15 cellular contexts compared by ENCODE assay signal in genomic region chr15:63858881-63859280, GRCh38. TPM values are rescaled to one million over a fixed set of nuclear protein-coding genes. Genes with fewer than 3 reads are reported as not detected.
A peak's percentile ranks its signal among the peaks of the same experiment; 100 is the strongest.
DNase-seq lines count a peak whose midpoint lies in the region; ATAC-seq, FAIRE-seq and TF ChIP-seq lines count a peak whose summit lies in the region.
"Had no signal": no experiment of that assay in that cellular context is flagged by ENCODE, and none has a peak within 500 bp of the region (broad histone marks: within the 10 kb centered on the region; RNA-seq: fewer than 3 reads in every experiment).

No MANE protein-coding gene starts in this region.

- intact Hi-C loops in Right ventricle myocardium inferior (cut with DNase I) (loop anchor here (2.0 kb wide), 1 partner anchor 18 kb away; no protein-coding TSS in a partner anchor), cardiac septum (cut with DNase I) (no loop called here), GM12878 (cut with micrococcal nuclease; ENCODE audit: unreplicated experiment) (no loop called here)

- ATAC-seq in Right ventricle myocardium inferior (peak; percentile 51), GM12878 (peak; percentile 46), HG03460 (IDR thresholded peaks at IDR 0.05; ENCODE audit: unreplicated experiment) (no peak), HG03108 (IDR thresholded peaks at IDR 0.05; ENCODE audit: unreplicated experiment) (no peak)

- H2AFZ ChIP-seq in GM12878 (ENCODE audit: control insufficient read depth, low read depth, low read length), result no peak overlapping the region
- H2AFZ ChIP-seq: parathyroid adenoma had no signal

- TF ChIP-seq RAD21 in GM12878 (IDR thresholded peaks at IDR 0.05; ENCODE audit: insufficient read depth, low read depth, low read length), result no peak

- no peaks in the 10 kb centered on the region for H3K79me2 ChIP-seq in GM12878 (ENCODE audit: control insufficient read depth, insufficient read depth, low read length)
- H3K79me2 ChIP-seq: parathyroid adenoma had no signal

- H3K36me3 ChIP-seq in GM12878 (ENCODE audit: control insufficient read depth in 2 of 2, insufficient read depth in 2 of 2, low read length in 1 of 2), result no peaks in the 10 kb centered on the region
- H3K36me3 ChIP-seq: BLaER1, WERI-Rb-1 had no signal

- CTCF ChIA-PET in GM12878 (lab: Yijun Ruan, JAX), result interaction anchor here (0.8 to 3.8 kb wide), 4 partner anchors 9 to 31 kb away, joined by 3 to 14 read pairs (median 4); no protein-coding TSS in a partner anchor

- H3K27ac ChIP-seq in GM12878 (ENCODE audit: control insufficient read depth, insufficient read depth), result no peak overlapping the region
- H3K27ac ChIP-seq: BLaER1, parathyroid adenoma, WERI-Rb-1 had no signal

- WGBS in GM12878 (ENCODE audit: insufficient coverage, insufficient replicate concordance, low lambda C conversion rate, missing lambda C conversion rate), result 15% methylated on average over 3 of the region's 3 CpGs

- POLR2A ChIA-PET in GM12878 (lab: Charles Lee), result interaction anchor here (0.9 to 2.1 kb wide), 3 partner anchors 8 to 14 kb away, joined by 4 to 9 read pairs (median 5); no protein-coding TSS in a partner anchor

- no peaks in the 10 kb centered on the region for H3K9me3 ChIP-seq in GM12878 (replicated peaks; ENCODE audit: control insufficient read depth, insufficient read depth, low read length)
- H3K9me3 ChIP-seq: BLaER1 had no signal

- no peak for DNase-seq in Right ventricle myocardium inferior (ENCODE audit: missing footprints)
- DNase-seq in cardiac septum (ENCODE audit: low spot score), result no peak
- DNase-seq in GM12878 (ENCODE audit: low read depth, low spot score), result no peak
- DNase-seq in iris pigment epithelial cell (ENCODE audit: low read depth), result peak; percentile 56
- no peak for DNase-seq in activated CD8-positive, alpha-beta memory T cell treated with anti-CD3 and anti-CD28 coated beads, Interleukin-2, amount 50 U/mL, for 48 hours
- DNase-seq in NCI-H748 (lab: John Stamatoyannopoulos, UW; ENCODE audit: unreplicated experiment), result no peak
- DNase-seq: activated effector memory CD4-positive, alpha-beta T cell treated with Interleukin-2 at 50 U/mL for 16 hours; NCI-H510A; RPMI8226; WERI-Rb-1 had no signal

- H4K20me1 ChIP-seq in GM12878 (ENCODE audit: control insufficient read depth, insufficient read depth), result no peaks in the 10 kb centered on the region
- H4K20me1 ChIP-seq: BLaER1 had no signal

- no peak overlapping the region for H3K4me2 ChIP-seq in GM12878 (ENCODE audit: control insufficient read depth, insufficient read depth)
- H3K4me2 ChIP-seq: BLaER1 had no signal

- in situ Hi-C loops in GM12878 (cut with MboI), result no loop called here

- SMC1A ChIA-PET in GM12878 (lab: Charles Lee; ENCODE audit: uncharacterized antibody, unreplicated experiment), result interaction anchor here (0.8 to 3.8 kb wide), 7 partner anchors 9 to 209 kb away, joined by 3 to 16 read pairs (median 4); no protein-coding TSS in a partner anchor

- TF ChIP-seq CTCF in GM12878 (IDR thresholded peaks at IDR 0.05 in 2 of 3, conservative IDR thresholded peaks at IDR 0.05 in 1 of 3; ENCODE audit: control insufficient read depth in 2 of 3, extremely low read depth in 1 of 3, insufficient read depth in 1 of 3, low read depth in 3 of 3, low read length in 3 of 3), result no peak

- H3K4me3 ChIP-seq in GM12878, result no peak overlapping the region
- H3K4me3 ChIP-seq: BLaER1, lung had no signal

- FAIRE-seq in GM12878 (lab: Jason Lieb, UNC), result no peak

- H3K4me1 ChIP-seq in GM12878 (ENCODE audit: control insufficient read depth, insufficient read depth, low read length), result peaks cover 9% of the 10 kb centered on the region
- H3K4me1 ChIP-seq: parathyroid adenoma had no signal

- no peak for TF ChIP-seq POLR2A in GM12878 (IDR thresholded peaks at IDR 0.05; ENCODE audit: low read depth, low read length)

- no peaks in the 10 kb centered on the region for H3K27me3 ChIP-seq in GM12878 (replicated peaks in 1 of 2; ENCODE audit: control insufficient read depth in 2 of 2, insufficient read depth in 2 of 2, low read length in 1 of 2)
- H3K27me3 ChIP-seq: BLaER1 had no signal

- TF ChIP-seq EP300 in GM12878 (IDR thresholded peaks at IDR 0.05; ENCODE audit: borderline replicate concordance in 1 of 2, control insufficient read depth in 1 of 2, low read depth in 2 of 2, low read length in 2 of 2), result no peak

- no TSS peak for BruUV-seq in GM12878 (replicated peaks; lab: Mats Ljungman, UMichigan)

- RAD21 ChIA-PET in GM12878 (lab: Charles Lee; ENCODE audit: unreplicated experiment), result interaction anchor here (0.8 to 1.3 kb wide), 3 partner anchors 10 to 106 kb away, joined by 3 to 6 read pairs (median 5); no protein-coding TSS in a partner anchor

- no peak overlapping the region for H3K9ac ChIP-seq in GM12878 (ENCODE audit: control insufficient read depth, insufficient read depth, low read length)
- H3K9ac ChIP-seq: BLaER1, parathyroid adenoma had no signal

TF ChIP-seq in GM12878, 131 proteins besides CTCF, POLR2A, EP300 and RAD21 (continues in another document):
- TF ChIP-seq IRF3 (IDR thresholded peaks at IDR 0.05) (no peak), IRF4 (IDR thresholded peaks at IDR 0.05; ENCODE audit: low read depth, low read length) (no peak), SRF (IDR thresholded peaks at IDR 0.05; ENCODE audit: low read depth in 2 of 2, low read length in 2 of 2) (no peak), FOS (IDR thresholded peaks at IDR 0.05; ENCODE audit: borderline replicate concordance, extremely low read depth, insufficient read length) (no peak), BCLAF1 (IDR thresholded peaks at IDR 0.05) (no peak), ZNF622 (IDR thresholded peaks at IDR 0.05) (no peak), SMARCA5 (IDR thresholded peaks at IDR 0.05) (no peak), NRF1 (conservative IDR thresholded peaks at IDR 0.05; ENCODE audit: low read depth, low read length) (no peak), MTA3 (IDR thresholded peaks at IDR 0.05; ENCODE audit: borderline replicate concordance, low read length) (no peak), CEBPB (IDR thresholded peaks at IDR 0.05; ENCODE audit: borderline replicate concordance in 1 of 2, low read depth in 2 of 2, low read length in 2 of 2) (no peak), RCOR1 (conservative IDR thresholded peaks at IDR 0.05; ENCODE audit: low read depth, low read length) (no peak), ZZZ3 (IDR thresholded peaks at IDR 0.05; ENCODE audit: control insufficient read depth, insufficient read length, low read depth) (no peak), SIX5 (IDR thresholded peaks at IDR 0.05; ENCODE audit: low read depth, low read length, severe bottlenecking) (no peak), WRNIP1 (IDR thresholded peaks at IDR 0.05; ENCODE audit: borderline replicate concordance, low read depth, low read length) (no peak), HDGF (IDR thresholded peaks at IDR 0.05) (no peak)

RNA-seq across cellular contexts. Expression of gene HERC1, which starts 25.1 kb away (rescaled TPM):
- 64.8 TPM for total RNA-seq in Right ventricle myocardium inferior
- 94.9 TPM for total RNA-seq in cardiac septum
- total RNA-seq in GM12878 (2013; cell fraction: nucleolus; rRNA removed), result 561 and 573 TPM in 2 replicates
- 80.5 and 83.3 TPM in 2 replicates for total RNA-seq in GM12878 (2014; rRNA removed)
- 62.3 and 68.2 TPM in 2 replicates for total RNA-seq in GM12878 (2014; rRNA removed; fragmentation: Illumina TruSeq; extraction: Trizol)
- 73.4 and 78.6 TPM in 2 replicates for total RNA-seq in GM12878 (2021)
- 23.1 TPM for polyA plus RNA-seq in GM12878 (2011; ENCODE audit: low read depth)
- polyA plus RNA-seq in GM12878 (2011; rRNA removed), result 28.8 and 38.2 TPM in 2 replicates
- 44.2 and 56.0 TPM in 2 replicates for polyA plus RNA-seq in GM12878 (2011; cell fraction: cytosol; rRNA removed)
- 133 TPM in 2 replicates for polyA plus RNA-seq in GM12878 (2011; cell fraction: nucleus; rRNA removed)
- 37.2 and 52.5 TPM in 2 replicates for polyA plus RNA-seq in GM12878 (2012)
- 56.2 and 59.5 TPM in 2 replicates for polyA plus RNA-seq in GM12878 (2014; fragmentation: Illumina TruSeq; extraction: Trizol)
- 10 to 100 TPM; 11.3 to 21.1 TPM for polyA plus RNA-seq in GM12878 (2014; fragmentation: Nextera tagmentation; extraction: Ambion mirVana)
- polyA plus RNA-seq in GM12878 (2014; rRNA removed), result 53.8 and 55.0 TPM in 2 replicates
- polyA plus RNA-seq in GM12878 (2016; fragmentation: Nextera tagmentation; extraction: Ambion mirVana), result 10 to 100 TPM; 28.9 to 29.4 TPM
- polyA minus RNA-seq in GM12878 (2011; rRNA and poly(A)+ RNA removed), result 113 and 115 TPM in 2 replicates
- 43.2 and 52.2 TPM in 2 replicates for polyA minus RNA-seq in GM12878 (2011; cell fraction: cytosol; rRNA and poly(A)+ RNA removed)
- 70.1 and 128 TPM in 2 replicates for polyA minus RNA-seq in GM12878 (2011; cell fraction: nucleus; rRNA and poly(A)+ RNA removed)

Comparison
In these comparisons a context has a peak if more than half of its experiments do, and no peak if none do; other contexts are left out.
1. ATAC-seq: peak in Right ventricle myocardium inferior (single experiment) and GM12878 (single experiment); none in HG03460 (single experiment) and HG03108 (single experiment).